ENCODE assay signal across 32 cellular contexts in genomic region chr3:165283328-165283727, GRCh38.
"Had no signal": no experiment of that assay in that cellular context is flagged by ENCODE, and none has a peak within 500 bp of the region (broad histone marks: within the 10 kb centered on the region; RNA-seq: fewer than 3 reads in every experiment).

No MANE protein-coding gene starts in this region.

- H3K27ac ChIP-seq: ovary, parathyroid adenoma, psoas muscle, skin epidermis, spleen, suprapubic skin, testis, tibial artery, transverse colon, upper lobe of right lung, uterus had no signal

- H3K36me3 ChIP-seq: ovary, spleen, suprapubic skin, tibial artery, transverse colon, upper lobe of right lung, uterus had no signal

- H3K4me1 Mint-ChIP-seq: naive B cell; naive thymus-derived CD8-positive, alpha-beta T cell; nephron; neural crest cell; stimulated activated memory B cell treated with anti-CD40 and anti-IgM and Interleukin-4, amounts not matched to agents 10 μg/mL and 1 μg/mL and 100 μg/mL, for 72 hours; stimulated activated naive CD8-positive, alpha-beta T cell treated with anti-CD3 and anti-CD28 coated beads, Interleukin-15, amount 100 ng/mL, for 72 hours had no signal

- DNase-seq: naive B cell; naive thymus-derived CD8-positive, alpha-beta T cell; occipital lobe; ovary; posterior cingulate gyrus; psoas muscle; right cardiac atrium; spleen; stimulated activated CD4-positive, alpha-beta T cell treated with anti-CD3 and anti-CD28 coated beads, Interleukin-12 subunit alpha, Interleukin-12 subunit beta, amount 100 ng/mL, for 4 hours; stimulated activated CD4-positive, alpha-beta T cell treated with anti-CD3 and anti-CD28 coated beads, Interleukin-1b, Interleukin-23, amount 100 ng/mL, for 48 hours; stimulated activated CD4-positive, alpha-beta T cell treated with anti-CD3 and anti-CD28 coated beads, Interleukin-4, amount 100 ng/mL, for 1 hour; stimulated activated CD4-positive, alpha-beta T cell treated with anti-CD3 and anti-CD28 coated beads, Interleukin-4, amount 100 ng/mL, for 4 hours; stimulated activated CD8-positive, alpha-beta memory T cell treated with anti-CD3 and anti-CD28 coated beads, Interleukin-4, amount 100 ng/mL, for 48 hours; stimulated activated naive CD4-positive, alpha-beta T cell; stimulated activated naive CD8-positive, alpha-beta T cell treated with anti-CD3 and anti-CD28 coated beads, Interleukin-15, amount 100 ng/mL, for 72 hours; stimulated activated naive CD8-positive, alpha-beta T cell treated with anti-CD3 and anti-CD28 coated beads, Interleukin-15, Interleukin-2, amounts not matched to agents 100 U/mL and 50 U/mL, for 24 hours; substantia nigra; testis; tibial artery; transverse colon; upper lobe of right lung; uterus had no signal

- H3K9ac ChIP-seq: parathyroid adenoma had no signal

- H3K27ac Mint-ChIP-seq: naive thymus-derived CD8-positive, alpha-beta T cell; nephron; progenitor cell of endocrine pancreas; stimulated activated memory B cell treated with anti-CD40 and anti-IgM and Interleukin-4, amounts not matched to agents 10 μg/mL and 1 μg/mL and 100 μg/mL, for 72 hours; stimulated activated naive CD8-positive, alpha-beta T cell treated with anti-CD3 and anti-CD28 coated beads, Interleukin-15, amount 100 ng/mL, for 72 hours; type B pancreatic cell had no signal

- H3K9me3 Mint-ChIP-seq: nephron, neural crest cell, type B pancreatic cell had no signal

- H3K27me3 ChIP-seq: spleen, suprapubic skin, testis, tibial artery, transverse colon, upper lobe of right lung, uterus had no signal

- H3K27me3 Mint-ChIP-seq: naive B cell; naive thymus-derived CD8-positive, alpha-beta T cell; progenitor cell of endocrine pancreas; stimulated activated memory B cell treated with anti-CD40 and anti-IgM and Interleukin-4, amounts not matched to agents 10 μg/mL and 1 μg/mL and 100 μg/mL, for 72 hours; stimulated activated naive CD8-positive, alpha-beta T cell treated with anti-CD3 and anti-CD28 coated beads, Interleukin-15, amount 100 ng/mL, for 72 hours; type B pancreatic cell had no signal

- H3K4me3 ChIP-seq: ovary, psoas muscle, skin epidermis, smooth muscle cell, spleen, suprapubic skin, testis, tibial artery, transverse colon, upper lobe of right lung, uterus had no signal

- ATAC-seq: naive thymus-derived CD8-positive, alpha-beta T cell; psoas muscle; right cardiac atrium; sciatic nerve; stimulated activated memory B cell treated with anti-CD40 and anti-IgM and Interleukin-4, amounts not matched to agents 10 μg/mL and 1 μg/mL and 100 μg/mL, for 72 hours; stimulated activated naive CD8-positive, alpha-beta T cell treated with anti-CD3 and anti-CD28 coated beads, Interleukin-15, amount 100 ng/mL, for 72 hours; stimulated activated naive CD8-positive, alpha-beta T cell treated with anti-CD3 and anti-CD28 coated beads, Interleukin-15, Interleukin-2, amounts not matched to agents 100 U/mL and 50 U/mL, for 24 hours; upper lobe of right lung had no signal

- H3K4me1 ChIP-seq: parathyroid adenoma, psoas muscle, spleen, suprapubic skin, testis, tibial artery, transverse colon, upper lobe of right lung, uterus had no signal

- H3K79me2 ChIP-seq: parathyroid adenoma had no signal

- H3K9me3 ChIP-seq: ovary, psoas muscle, suprapubic skin, testis, tibial artery, transverse colon, upper lobe of right lung, uterus had no signal

- H3K4me2 ChIP-seq: smooth muscle cell had no signal

- H2AFZ ChIP-seq: parathyroid adenoma had no signal

- H3K36me3 Mint-ChIP-seq: naive B cell; naive thymus-derived CD8-positive, alpha-beta T cell; stimulated activated memory B cell treated with anti-CD40 and anti-IgM and Interleukin-4, amounts not matched to agents 10 μg/mL and 1 μg/mL and 100 μg/mL, for 72 hours; type B pancreatic cell had no signal

- H3K4me3 Mint-ChIP-seq: naive B cell; naive thymus-derived CD8-positive, alpha-beta T cell; nephron; neural crest cell; stimulated activated memory B cell treated with anti-CD40 and anti-IgM and Interleukin-4, amounts not matched to agents 10 μg/mL and 1 μg/mL and 100 μg/mL, for 72 hours; stimulated activated naive CD8-positive, alpha-beta T cell treated with anti-CD3 and anti-CD28 coated beads, Interleukin-15, amount 100 ng/mL, for 72 hours; type B pancreatic cell had no signal
